4 cellular contexts compared by ENCODE assay signal in the genomic region with DNA sequence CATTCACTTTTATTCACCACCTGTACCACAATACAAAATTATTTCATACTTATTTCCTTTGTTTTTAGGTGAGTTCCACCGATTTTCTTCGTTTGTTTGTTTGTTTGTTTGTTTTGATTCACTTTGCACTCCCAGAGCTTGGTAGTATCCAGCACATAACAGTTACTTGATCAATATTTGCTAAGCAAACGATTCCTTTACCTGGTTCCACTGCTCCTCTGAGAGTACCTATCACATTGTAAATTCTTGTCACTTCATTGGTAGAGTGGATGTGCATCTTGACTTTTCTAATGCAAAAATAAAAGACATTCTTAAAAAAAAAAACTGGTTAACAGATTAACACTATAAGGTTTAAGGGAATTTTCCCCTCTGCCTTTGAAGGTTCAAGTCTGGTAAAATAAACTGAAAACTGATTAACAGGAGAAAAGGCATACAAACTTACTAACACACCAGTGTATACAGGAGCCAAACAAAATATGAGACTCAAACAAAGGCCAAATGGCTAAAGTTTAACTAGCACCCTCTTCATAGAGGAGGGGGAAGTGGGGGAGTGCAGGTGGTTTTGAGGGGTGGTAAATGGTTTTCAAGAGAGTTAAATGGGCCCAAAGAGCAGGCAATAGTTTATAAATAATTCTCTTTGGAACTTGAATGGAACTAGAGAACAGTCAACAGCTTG. TPM values are rescaled to one million over a fixed set of nuclear protein-coding genes. Genes with fewer than 3 reads are reported as not detected.
"Had no signal": no experiment of that assay in that cellular context is flagged by ENCODE, and none has a peak within 500 bp of the region (broad histone marks: within the 10 kb centered on the region; RNA-seq: fewer than 3 reads in every experiment).

No MANE protein-coding gene starts in this region.

RNA-seq across cellular contexts. Expression of gene FOLH1, which starts 33.6 kb away (rescaled TPM):
- total RNA-seq: M059J, Peyer's patch, SJSA1 had no signal
- polyA plus RNA-seq: SK-N-SH had no signal
